In genomic region chr11:124873980-124874379, GRCh38 we compare ENCODE assay signal across 1 cellular context.
TF ChIP-seq lines count a peak whose summit lies in the region.

No MANE protein-coding gene starts in this region.

TF ChIP-seq in H1, 55 proteins besides CTCF, POLR2A, EP300 and RAD21 (continued from another document):
- TF ChIP-seq JUN (IDR thresholded peaks at IDR 0.05; ENCODE audit: low read depth, low read length): no peak
TF ChIP-seq in H1: peak in this region for 0.
